ENCODE assay signal across 21 cellular contexts in genomic region chr19:12578641-12579040, GRCh38. TPM values are rescaled to one million over a fixed set of nuclear protein-coding genes. Genes with fewer than 3 reads are reported as not detected.
DNase-seq lines count a peak whose midpoint lies in the region; ATAC-seq, FAIRE-seq and TF ChIP-seq lines count a peak whose summit lies in the region.
"Had no signal": no experiment of that assay in that cellular context is flagged by ENCODE, and none has a peak within 500 bp of the region (broad histone marks: within the 10 kb centered on the region; RNA-seq: fewer than 3 reads in every experiment).

No MANE protein-coding gene starts in this region.

- no peak for FAIRE-seq in D721Med (lab: Jason Lieb, UNC)
- FAIRE-seq: A204.1, G401.6, GM12891, GM19239 had no signal

- peak overlapping the region; percentile 7 for H3K4me3 Mint-ChIP-seq in endothelial cell (ENCODE audit: unreplicated experiment)
- no peak overlapping the region for H3K4me3 Mint-ChIP-seq in progenitor cell of endocrine pancreas (ENCODE audit: low read depth)
- H3K4me3 Mint-ChIP-seq: CD14-positive monocyte; CD4-positive, CD25-positive, alpha-beta regulatory T cell; CD8-positive, alpha-beta memory T cell had no signal

- H3K27ac Mint-ChIP-seq in endothelial cell (ENCODE audit: unreplicated experiment) (no peak overlapping the region), progenitor cell of endocrine pancreas (peak overlapping the region; percentile 77)
- H3K27ac Mint-ChIP-seq: CD4-positive, CD25-positive, alpha-beta regulatory T cell; CD8-positive, alpha-beta memory T cell had no signal

- ATAC-seq in HG03095 (IDR thresholded peaks at IDR 0.05; ENCODE audit: unreplicated experiment): no peak

- TF ChIP-seq CTCF in endothelial cell (IDR thresholded peaks at IDR 0.05; ENCODE audit: unreplicated experiment): no peak
- no peak for TF ChIP-seq CTCF in progenitor cell of endocrine pancreas (IDR thresholded peaks at IDR 0.05; ENCODE audit: unreplicated experiment)
- TF ChIP-seq CTCF in D721Med (IDR thresholded peaks at IDR 0.05; ENCODE audit: insufficient read depth, missing control alignments): no peak

- H3K9me3 Mint-ChIP-seq in endothelial cell (ENCODE audit: unreplicated experiment) (peaks cover 27% of the 10 kb centered on the region), progenitor cell of endocrine pancreas (ENCODE audit: low read depth) (peaks cover 33% of the 10 kb centered on the region)

- H3K36me3 Mint-ChIP-seq in endothelial cell (ENCODE audit: low read depth, unreplicated experiment) (peaks cover 68% of the 10 kb centered on the region), progenitor cell of endocrine pancreas (ENCODE audit: insufficient read depth) (peaks cover 65% of the 10 kb centered on the region)

- H3K4me1 Mint-ChIP-seq in endothelial cell (ENCODE audit: unreplicated experiment) (no peaks in the 10 kb centered on the region), progenitor cell of endocrine pancreas (ENCODE audit: low read depth) (no peaks in the 10 kb centered on the region)

- H3K27me3 Mint-ChIP-seq in endothelial cell (ENCODE audit: unreplicated experiment) (no peaks in the 10 kb centered on the region), progenitor cell of endocrine pancreas (no peaks in the 10 kb centered on the region)
- H3K27me3 Mint-ChIP-seq: CD4-positive, alpha-beta memory T cell; CD4-positive, CD25-positive, alpha-beta regulatory T cell; CD8-positive, alpha-beta memory T cell had no signal

- DNase-seq in endothelial cell (ENCODE audit: low spot score): no peak
- peak; percentile 3 for DNase-seq in mucosa of gallbladder (ENCODE audit: low spot score)
- DNase-seq in progenitor cell of endocrine pancreas (ENCODE audit: low spot score, unreplicated experiment): no peak
- DNase-seq in D721Med (ENCODE audit: insufficient read length, low spot score): no peak
- no peak for DNase-seq in activated gamma-delta T cell treated with Interleukin-2 at 50 U/mL for 16 hours
- DNase-seq: 8988T; ACHN; BE2C; C1 segment of cervical spinal cord; CD4-positive, alpha-beta memory T cell; CD4-positive, CD25-positive, alpha-beta regulatory T cell; CD8-positive, alpha-beta memory T cell; COR-L47; DMS79 treated with DMSO at 0.1 percent for 48 hours; GF-D8 had no signal

RNA-seq across cellular contexts. Expression of gene ZNF564, which starts 27.4 kb away (rescaled TPM):
- total RNA-seq in endothelial cell (ENCODE audit: unreplicated experiment) (18.8 TPM), mucosa of gallbladder (13.9 TPM), progenitor cell of endocrine pancreas (18.9 and 23.1 TPM in 2 replicates)

RNA-seq across cellular contexts. Expression of gene ZNF490, which starts 32.0 kb away (rescaled TPM):
- 11.9 TPM for total RNA-seq in endothelial cell (ENCODE audit: unreplicated experiment)
- total RNA-seq in mucosa of gallbladder: 15.6 TPM
- total RNA-seq in progenitor cell of endocrine pancreas: 12.7 and 15.1 TPM in 2 replicates

RNA-seq across cellular contexts. Expression of gene ZNF791, which starts 32.1 kb away (rescaled TPM):
- total RNA-seq in endothelial cell (ENCODE audit: unreplicated experiment): 29.3 TPM
- 27.1 TPM for total RNA-seq in mucosa of gallbladder
- 22.3 and 24.3 TPM in 2 replicates for total RNA-seq in progenitor cell of endocrine pancreas
